In the genomic region with DNA sequence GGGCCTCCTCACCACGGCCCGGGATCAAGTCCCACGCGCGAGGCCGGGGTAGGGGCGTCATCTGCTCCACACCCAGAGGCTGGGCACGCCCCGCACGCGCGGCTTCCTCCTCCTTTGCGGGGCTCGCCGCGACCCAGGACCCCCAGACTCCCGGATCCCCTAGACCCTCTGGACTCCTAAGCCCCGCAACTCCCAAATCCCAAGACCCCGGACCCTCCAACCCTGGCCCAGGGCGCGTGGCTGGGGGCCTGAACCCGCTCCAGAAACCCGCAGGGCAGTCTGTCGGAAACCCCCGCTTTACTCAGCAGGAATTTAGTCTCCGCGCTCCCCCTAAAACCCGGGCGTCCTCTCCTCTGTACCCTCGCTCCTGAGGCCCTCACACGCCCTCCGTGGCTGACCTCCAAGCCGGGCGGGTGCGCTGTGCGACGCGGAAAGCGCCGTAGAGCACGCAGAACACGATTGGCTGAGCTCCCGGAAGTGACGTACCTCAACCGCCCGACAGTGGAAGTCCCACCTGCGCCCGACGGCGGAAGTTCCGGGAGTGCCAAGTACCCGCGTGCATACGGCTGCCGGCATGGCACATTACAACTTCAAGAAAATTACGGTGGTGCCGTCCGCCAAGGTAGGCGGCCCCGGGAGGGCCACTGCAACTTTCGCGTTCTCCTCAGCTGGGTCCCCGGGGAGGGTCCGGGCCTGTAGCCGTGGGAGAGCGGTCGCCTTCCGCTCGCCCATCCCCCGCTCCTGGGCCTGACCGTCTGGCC, we compare ENCODE assay signal across 8 cellular contexts. TPM values are rescaled to one million over a fixed set of nuclear protein-coding genes. Genes with fewer than 3 reads are reported as not detected.
DNase-seq lines count a peak whose midpoint lies in the region; ATAC-seq and TF ChIP-seq lines count a peak whose summit lies in the region.

Gene GTPBP4 (plus strand): TSS at position 529 of the 761 bp plus-strand sequence. CDS start 46 bp downstream, at position 575.

- H3K4me1 Mint-ChIP-seq in type B pancreatic cell (ENCODE audit: unreplicated experiment) = peaks cover 20% of the 10 kb centered on the region

- intact Hi-C loops in heart left ventricle (cut with DNase I) = loop anchor here in 9 of 10 donors (1.0 to 10.0 kb wide), 11 partner anchors 53 to 143 kb away; partner anchors contain the start of genes LARP4B (in 6 of the 9), IDI1 (in 3 of the 9) and WDR37 (in 1 of the 9)

- H3K36me3 ChIP-seq in heart left ventricle = peaks cover 0 to 16% (median 6%) of the 10 kb centered on the region in 9 donors

- ATAC-seq in HG02759 (IDR thresholded peaks at IDR 0.05; ENCODE audit: unreplicated experiment) (peak; percentile 97), heart left ventricle (peak; percentile 98 to 100 (median 98))

- WGBS in adipose tissue, 3 donors = 0% methylated on average over 65 to 71 of the region's 71 CpGs
- 0 to 1% (median 0%) methylated on average over 38 to 71 of the region's 71 CpGs for WGBS in heart left ventricle, 4 donors

- no peaks in the 10 kb centered on the region for H3K27me3 ChIP-seq in heart left ventricle

- no peaks in the 10 kb centered on the region for H3K9me3 Mint-ChIP-seq in type B pancreatic cell

- peak within 1 kb of the TSS; percentile 58 to 100 (median 90) for H3K4me3 ChIP-seq in heart left ventricle

- TF ChIP-seq CTCF in GM12874 (IDR thresholded peaks at IDR 0.05; ENCODE audit: insufficient read depth, low read depth, low read length) = peak; percentile 27; the same call in 1 of the 2 replicates
- peak in 7 of 12 donors; percentile 7 to 56 (median 27) for TF ChIP-seq CTCF in heart left ventricle (IDR thresholded peaks at IDR 0.05)
- no peak for TF ChIP-seq CTCF in type B pancreatic cell (conservative IDR thresholded peaks at IDR 0.05)

- peak within 1 kb of the TSS; percentile 98 for H3K4me3 Mint-ChIP-seq in type B pancreatic cell

- H3K36me3 Mint-ChIP-seq in type B pancreatic cell = peaks cover 14% of the 10 kb centered on the region

- no peaks in the 10 kb centered on the region for H3K9me3 ChIP-seq in heart left ventricle

- H3K4me1 ChIP-seq in heart left ventricle = peaks cover 2 to 32% (median 18%) of the 10 kb centered on the region in 12 donors

- peak; percentile 88 for DNase-seq in NCI-H128 (lab: John Stamatoyannopoulos, UW; ENCODE audit: unreplicated experiment)
- DNase-seq in T follicular helper cell (ENCODE audit: low read depth) = peak; percentile 96
- peak; percentile 99 to 100 (median 99) for DNase-seq in heart left ventricle
- DNase-seq in pons (ENCODE audit: low spot score) = peak; percentile 96
- peak; percentile 96 for DNase-seq in type B pancreatic cell (ENCODE audit: extremely low spot score, unreplicated experiment)

- H3K27ac ChIP-seq in adipose tissue (ENCODE audit: low read depth, low read length) (peak within 1 kb of the TSS; percentile 75), heart left ventricle (peak within 1 kb of the TSS; percentile 86 to 98 (median 94))

- H3K27me3 Mint-ChIP-seq in type B pancreatic cell = no peaks in the 10 kb centered on the region

- TF ChIP-seq POLR2A in heart left ventricle (IDR thresholded peaks at IDR 0.05) = peak; percentile 66 to 81

- peak within 1 kb of the TSS; percentile 97 for H3K27ac Mint-ChIP-seq in type B pancreatic cell

RNA-seq across cellular contexts. Expression of gene GTPBP4, which starts in this region (rescaled TPM):
- 10 to 100 TPM; 17.3 to 52.3 (median 23.1) TPM for polyA plus RNA-seq in adipose tissue
- 10 to 100 TPM; 13.5 to 31.8 (median 28.8) TPM for total RNA-seq in heart left ventricle
- 10 to 100 TPM; 13.3 to 52.0 TPM for polyA plus RNA-seq in heart left ventricle
- total RNA-seq in type B pancreatic cell (ENCODE audit: low replicate concordance) = 57.8 and 65.9 TPM in 2 replicates

Comparison
In these comparisons a context has a peak if more than half of its experiments do, and no peak if none do; other contexts are left out.
1. Peak in every context shown above with its lines: DNase-seq, ATAC-seq, H3K4me3 ChIP-seq and H3K27ac ChIP-seq.